1 cellular context compared by ENCODE assay signal in the genomic region with DNA sequence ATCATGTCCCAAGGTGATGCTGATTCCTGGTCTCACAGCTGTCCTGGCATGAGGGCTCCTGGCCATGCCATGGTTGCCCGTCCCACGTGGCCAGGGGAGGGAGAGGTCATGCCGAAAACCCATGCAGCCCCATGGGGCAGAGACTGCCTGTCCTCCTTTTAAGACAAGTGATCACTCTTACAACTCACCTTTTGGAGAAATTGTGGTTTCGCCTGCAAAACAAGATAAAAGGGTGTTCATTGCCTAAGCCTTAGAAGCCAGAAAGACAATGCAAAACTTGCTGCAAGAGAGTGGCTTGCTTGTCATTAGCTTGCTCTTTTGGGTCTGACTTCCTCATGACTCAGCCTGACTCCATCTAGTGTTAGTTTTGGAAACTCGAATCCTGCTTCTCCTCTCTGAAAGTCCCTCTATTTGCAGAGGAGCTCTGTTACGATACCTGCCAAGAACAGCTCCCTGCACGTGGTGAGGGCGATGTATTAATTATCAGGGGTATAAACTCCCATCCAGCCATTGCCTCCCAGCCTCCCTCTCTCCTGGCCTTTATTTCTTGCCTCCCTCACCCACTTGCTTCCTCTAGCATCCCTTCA.
TF ChIP-seq lines count a peak whose summit lies in the region.

No MANE protein-coding gene starts in this region.

TF ChIP-seq in K562, 482 proteins besides CTCF, POLR2A, EP300 and RAD21 (continued from another document and continues in another):
- TF ChIP-seq, protein P1, sequence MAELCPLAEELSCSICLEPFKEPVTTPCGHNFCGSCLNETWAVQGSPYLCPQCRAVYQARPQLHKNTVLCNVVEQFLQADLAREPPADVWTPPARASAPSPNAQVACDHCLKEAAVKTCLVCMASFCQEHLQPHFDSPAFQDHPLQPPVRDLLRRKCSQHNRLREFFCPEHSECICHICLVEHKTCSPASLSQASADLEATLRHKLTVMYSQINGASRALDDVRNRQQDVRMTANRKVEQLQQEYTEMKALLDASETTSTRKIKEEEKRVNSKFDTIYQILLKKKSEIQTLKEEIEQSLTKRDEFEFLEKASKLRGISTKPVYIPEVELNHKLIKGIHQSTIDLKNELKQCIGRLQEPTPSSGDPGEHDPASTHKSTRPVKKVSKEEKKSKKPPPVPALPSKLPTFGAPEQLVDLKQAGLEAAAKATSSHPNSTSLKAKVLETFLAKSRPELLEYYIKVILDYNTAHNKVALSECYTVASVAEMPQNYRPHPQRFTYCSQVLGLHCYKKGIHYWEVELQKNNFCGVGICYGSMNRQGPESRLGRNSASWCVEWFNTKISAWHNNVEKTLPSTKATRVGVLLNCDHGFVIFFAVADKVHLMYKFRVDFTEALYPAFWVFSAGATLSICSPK (IDR thresholded peaks at IDR 0.05; ENCODE audit: borderline replicate concordance): no peak
- TF ChIP-seq, protein P2, sequence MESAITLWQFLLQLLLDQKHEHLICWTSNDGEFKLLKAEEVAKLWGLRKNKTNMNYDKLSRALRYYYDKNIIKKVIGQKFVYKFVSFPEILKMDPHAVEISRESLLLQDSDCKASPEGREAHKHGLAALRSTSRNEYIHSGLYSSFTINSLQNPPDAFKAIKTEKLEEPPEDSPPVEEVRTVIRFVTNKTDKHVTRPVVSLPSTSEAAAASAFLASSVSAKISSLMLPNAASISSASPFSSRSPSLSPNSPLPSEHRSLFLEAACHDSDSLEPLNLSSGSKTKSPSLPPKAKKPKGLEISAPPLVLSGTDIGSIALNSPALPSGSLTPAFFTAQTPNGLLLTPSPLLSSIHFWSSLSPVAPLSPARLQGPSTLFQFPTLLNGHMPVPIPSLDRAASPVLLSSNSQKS (CRISPR knock-in tag; IDR thresholded peaks at IDR 0.05): no peak
- TF ChIP-seq NCOR1 (IDR thresholded peaks at IDR 0.05): peak; percentile 58
- TF ChIP-seq TCF7L2 (IDR thresholded peaks at IDR 0.05; ENCODE audit: low read depth, low read length): no peak
- TF ChIP-seq KHSRP (IDR thresholded peaks at IDR 0.05): no peak
- TF ChIP-seq, protein P3, sequence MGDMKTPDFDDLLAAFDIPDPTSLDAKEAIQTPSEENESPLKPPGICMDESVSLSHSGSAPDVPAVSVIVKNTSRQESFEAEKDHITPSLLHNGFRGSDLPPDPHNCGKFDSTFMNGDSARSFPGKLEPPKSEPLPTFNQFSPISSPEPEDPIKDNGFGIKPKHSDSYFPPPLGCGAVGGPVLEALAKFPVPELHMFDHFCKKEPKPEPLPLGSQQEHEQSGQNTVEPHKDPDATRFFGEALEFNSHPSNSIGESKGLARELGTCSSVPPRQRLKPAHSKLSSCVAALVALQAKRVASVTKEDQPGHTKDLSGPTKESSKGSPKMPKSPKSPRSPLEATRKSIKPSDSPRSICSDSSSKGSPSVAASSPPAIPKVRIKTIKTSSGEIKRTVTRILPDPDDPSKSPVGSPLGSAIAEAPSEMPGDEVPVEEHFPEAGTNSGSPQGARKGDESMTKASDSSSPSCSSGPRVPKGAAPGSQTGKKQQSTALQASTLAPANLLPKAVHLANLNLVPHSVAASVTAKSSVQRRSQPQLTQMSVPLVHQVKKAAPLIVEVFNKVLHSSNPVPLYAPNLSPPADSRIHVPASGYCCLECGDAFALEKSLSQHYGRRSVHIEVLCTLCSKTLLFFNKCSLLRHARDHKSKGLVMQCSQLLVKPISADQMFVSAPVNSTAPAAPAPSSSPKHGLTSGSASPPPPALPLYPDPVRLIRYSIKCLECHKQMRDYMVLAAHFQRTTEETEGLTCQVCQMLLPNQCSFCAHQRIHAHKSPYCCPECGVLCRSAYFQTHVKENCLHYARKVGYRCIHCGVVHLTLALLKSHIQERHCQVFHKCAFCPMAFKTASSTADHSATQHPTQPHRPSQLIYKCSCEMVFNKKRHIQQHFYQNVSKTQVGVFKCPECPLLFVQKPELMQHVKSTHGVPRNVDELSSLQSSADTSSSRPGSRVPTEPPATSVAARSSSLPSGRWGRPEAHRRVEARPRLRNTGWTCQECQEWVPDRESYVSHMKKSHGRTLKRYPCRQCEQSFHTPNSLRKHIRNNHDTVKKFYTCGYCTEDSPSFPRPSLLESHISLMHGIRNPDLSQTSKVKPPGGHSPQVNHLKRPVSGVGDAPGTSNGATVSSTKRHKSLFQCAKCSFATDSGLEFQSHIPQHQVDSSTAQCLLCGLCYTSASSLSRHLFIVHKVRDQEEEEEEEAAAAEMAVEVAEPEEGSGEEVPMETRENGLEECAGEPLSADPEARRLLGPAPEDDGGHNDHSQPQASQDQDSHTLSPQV (IDR thresholded peaks at IDR 0.05): peak; percentile 92
- TF ChIP-seq PURB (CRISPR knock-in tag; IDR thresholded peaks at IDR 0.05; ENCODE audit: low read depth): no peak
- TF ChIP-seq GTF2E2 (tag; IDR thresholded peaks at IDR 0.05): no peak
- TF ChIP-seq ZNF408 (CRISPR knock-in tag; IDR thresholded peaks at IDR 0.05; ENCODE audit: low read depth): no peak
- TF ChIP-seq, protein P4, sequence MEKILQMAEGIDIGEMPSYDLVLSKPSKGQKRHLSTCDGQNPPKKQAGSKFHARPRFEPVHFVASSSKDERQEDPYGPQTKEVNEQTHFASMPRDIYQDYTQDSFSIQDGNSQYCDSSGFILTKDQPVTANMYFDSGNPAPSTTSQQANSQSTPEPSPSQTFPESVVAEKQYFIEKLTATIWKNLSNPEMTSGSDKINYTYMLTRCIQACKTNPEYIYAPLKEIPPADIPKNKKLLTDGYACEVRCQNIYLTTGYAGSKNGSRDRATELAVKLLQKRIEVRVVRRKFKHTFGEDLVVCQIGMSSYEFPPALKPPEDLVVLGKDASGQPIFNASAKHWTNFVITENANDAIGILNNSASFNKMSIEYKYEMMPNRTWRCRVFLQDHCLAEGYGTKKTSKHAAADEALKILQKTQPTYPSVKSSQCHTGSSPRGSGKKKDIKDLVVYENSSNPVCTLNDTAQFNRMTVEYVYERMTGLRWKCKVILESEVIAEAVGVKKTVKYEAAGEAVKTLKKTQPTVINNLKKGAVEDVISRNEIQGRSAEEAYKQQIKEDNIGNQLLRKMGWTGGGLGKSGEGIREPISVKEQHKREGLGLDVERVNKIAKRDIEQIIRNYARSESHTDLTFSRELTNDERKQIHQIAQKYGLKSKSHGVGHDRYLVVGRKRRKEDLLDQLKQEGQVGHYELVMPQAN (IDR thresholded peaks at IDR 0.05; ENCODE audit: borderline replicate concordance): no peak; the same call in 1 of the 2 replicates
- TF ChIP-seq SIX5 (IDR thresholded peaks at IDR 0.05; ENCODE audit: borderline replicate concordance in 1 of 2, insufficient read depth in 1 of 2, low read depth in 1 of 2, low read length in 2 of 2): no peak
- TF ChIP-seq ESRRA (IDR thresholded peaks at IDR 0.05; ENCODE audit: borderline replicate concordance, low read depth): peak; percentile 93; the same call in 1 of the 2 replicates
- TF ChIP-seq ZNF3 (CRISPR knock-in tag; IDR thresholded peaks at IDR 0.05): no peak
- TF ChIP-seq, protein P5, sequence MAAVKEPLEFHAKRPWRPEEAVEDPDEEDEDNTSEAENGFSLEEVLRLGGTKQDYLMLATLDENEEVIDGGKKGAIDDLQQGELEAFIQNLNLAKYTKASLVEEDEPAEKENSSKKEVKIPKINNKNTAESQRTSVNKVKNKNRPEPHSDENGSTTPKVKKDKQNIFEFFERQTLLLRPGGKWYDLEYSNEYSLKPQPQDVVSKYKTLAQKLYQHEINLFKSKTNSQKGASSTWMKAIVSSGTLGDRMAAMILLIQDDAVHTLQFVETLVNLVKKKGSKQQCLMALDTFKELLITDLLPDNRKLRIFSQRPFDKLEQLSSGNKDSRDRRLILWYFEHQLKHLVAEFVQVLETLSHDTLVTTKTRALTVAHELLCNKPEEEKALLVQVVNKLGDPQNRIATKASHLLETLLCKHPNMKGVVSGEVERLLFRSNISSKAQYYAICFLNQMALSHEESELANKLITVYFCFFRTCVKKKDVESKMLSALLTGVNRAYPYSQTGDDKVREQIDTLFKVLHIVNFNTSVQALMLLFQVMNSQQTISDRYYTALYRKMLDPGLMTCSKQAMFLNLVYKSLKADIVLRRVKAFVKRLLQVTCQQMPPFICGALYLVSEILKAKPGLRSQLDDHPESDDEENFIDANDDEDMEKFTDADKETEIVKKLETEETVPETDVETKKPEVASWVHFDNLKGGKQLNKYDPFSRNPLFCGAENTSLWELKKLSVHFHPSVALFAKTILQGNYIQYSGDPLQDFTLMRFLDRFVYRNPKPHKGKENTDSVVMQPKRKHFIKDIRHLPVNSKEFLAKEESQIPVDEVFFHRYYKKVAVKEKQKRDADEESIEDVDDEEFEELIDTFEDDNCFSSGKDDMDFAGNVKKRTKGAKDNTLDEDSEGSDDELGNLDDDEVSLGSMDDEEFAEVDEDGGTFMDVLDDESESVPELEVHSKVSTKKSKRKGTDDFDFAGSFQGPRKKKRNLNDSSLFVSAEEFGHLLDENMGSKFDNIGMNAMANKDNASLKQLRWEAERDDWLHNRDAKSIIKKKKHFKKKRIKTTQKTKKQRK (IDR thresholded peaks at IDR 0.05; ENCODE audit: borderline replicate concordance, low read depth, low read length): no peak
- no peak for TF ChIP-seq PHF20 (IDR thresholded peaks at IDR 0.05; ENCODE audit: partially characterized antibody)
- no peak for TF ChIP-seq FOXJ3 (CRISPR knock-in tag; IDR thresholded peaks at IDR 0.05)
- no peak for TF ChIP-seq MCM5 (IDR thresholded peaks at IDR 0.05; ENCODE audit: low read depth)
- peak; percentile 67 for TF ChIP-seq RNF2 (IDR thresholded peaks at IDR 0.05)
- TF ChIP-seq, protein P6, sequence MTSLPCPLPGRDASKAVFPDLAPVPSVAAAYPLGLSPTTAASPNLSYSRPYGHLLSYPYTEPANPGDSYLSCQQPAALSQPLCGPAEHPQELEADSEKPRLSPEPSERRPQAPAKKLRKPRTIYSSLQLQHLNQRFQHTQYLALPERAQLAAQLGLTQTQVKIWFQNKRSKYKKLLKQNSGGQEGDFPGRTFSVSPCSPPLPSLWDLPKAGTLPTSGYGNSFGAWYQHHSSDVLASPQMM (CRISPR knock-in tag; IDR thresholded peaks at IDR 0.05): no peak
- TF ChIP-seq, protein P7, sequence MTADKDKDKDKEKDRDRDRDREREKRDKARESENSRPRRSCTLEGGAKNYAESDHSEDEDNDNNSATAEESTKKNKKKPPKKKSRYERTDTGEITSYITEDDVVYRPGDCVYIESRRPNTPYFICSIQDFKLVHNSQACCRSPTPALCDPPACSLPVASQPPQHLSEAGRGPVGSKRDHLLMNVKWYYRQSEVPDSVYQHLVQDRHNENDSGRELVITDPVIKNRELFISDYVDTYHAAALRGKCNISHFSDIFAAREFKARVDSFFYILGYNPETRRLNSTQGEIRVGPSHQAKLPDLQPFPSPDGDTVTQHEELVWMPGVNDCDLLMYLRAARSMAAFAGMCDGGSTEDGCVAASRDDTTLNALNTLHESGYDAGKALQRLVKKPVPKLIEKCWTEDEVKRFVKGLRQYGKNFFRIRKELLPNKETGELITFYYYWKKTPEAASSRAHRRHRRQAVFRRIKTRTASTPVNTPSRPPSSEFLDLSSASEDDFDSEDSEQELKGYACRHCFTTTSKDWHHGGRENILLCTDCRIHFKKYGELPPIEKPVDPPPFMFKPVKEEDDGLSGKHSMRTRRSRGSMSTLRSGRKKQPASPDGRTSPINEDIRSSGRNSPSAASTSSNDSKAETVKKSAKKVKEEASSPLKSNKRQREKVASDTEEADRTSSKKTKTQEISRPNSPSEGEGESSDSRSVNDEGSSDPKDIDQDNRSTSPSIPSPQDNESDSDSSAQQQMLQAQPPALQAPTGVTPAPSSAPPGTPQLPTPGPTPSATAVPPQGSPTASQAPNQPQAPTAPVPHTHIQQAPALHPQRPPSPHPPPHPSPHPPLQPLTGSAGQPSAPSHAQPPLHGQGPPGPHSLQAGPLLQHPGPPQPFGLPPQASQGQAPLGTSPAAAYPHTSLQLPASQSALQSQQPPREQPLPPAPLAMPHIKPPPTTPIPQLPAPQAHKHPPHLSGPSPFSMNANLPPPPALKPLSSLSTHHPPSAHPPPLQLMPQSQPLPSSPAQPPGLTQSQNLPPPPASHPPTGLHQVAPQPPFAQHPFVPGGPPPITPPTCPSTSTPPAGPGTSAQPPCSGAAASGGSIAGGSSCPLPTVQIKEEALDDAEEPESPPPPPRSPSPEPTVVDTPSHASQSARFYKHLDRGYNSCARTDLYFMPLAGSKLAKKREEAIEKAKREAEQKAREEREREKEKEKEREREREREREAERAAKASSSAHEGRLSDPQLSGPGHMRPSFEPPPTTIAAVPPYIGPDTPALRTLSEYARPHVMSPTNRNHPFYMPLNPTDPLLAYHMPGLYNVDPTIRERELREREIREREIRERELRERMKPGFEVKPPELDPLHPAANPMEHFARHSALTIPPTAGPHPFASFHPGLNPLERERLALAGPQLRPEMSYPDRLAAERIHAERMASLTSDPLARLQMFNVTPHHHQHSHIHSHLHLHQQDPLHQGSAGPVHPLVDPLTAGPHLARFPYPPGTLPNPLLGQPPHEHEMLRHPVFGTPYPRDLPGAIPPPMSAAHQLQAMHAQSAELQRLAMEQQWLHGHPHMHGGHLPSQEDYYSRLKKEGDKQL (CRISPR knock-in tag; IDR thresholded peaks at IDR 0.05; ENCODE audit: borderline replicate concordance): no peak
- peak; percentile 92 for TF ChIP-seq FOSL1 (tag; conservative IDR thresholded peaks at IDR 0.05)
- TF ChIP-seq, protein P8, sequence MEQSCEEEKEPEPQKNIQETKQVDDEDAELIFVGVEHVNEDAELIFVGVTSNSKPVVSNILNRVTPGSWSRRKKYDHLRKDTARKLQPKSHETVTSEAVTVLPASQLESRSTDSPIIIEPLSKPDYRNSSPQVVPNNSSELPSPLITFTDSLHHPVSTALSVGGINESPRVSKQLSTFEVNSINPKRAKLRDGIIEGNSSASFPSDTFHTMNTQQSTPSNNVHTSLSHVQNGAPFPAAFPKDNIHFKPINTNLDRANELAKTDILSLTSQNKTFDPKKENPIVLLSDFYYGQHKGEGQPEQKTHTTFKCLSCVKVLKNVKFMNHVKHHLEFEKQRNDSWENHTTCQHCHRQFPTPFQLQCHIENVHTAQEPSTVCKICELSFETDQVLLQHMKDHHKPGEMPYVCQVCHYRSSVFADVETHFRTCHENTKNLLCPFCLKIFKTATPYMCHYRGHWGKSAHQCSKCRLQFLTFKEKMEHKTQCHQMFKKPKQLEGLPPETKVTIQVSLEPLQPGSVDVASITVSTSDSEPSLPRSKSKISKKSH (CRISPR knock-in tag; IDR thresholded peaks at IDR 0.05): no peak
- peak; percentile 25; the same call in 1 of the 2 replicates for TF ChIP-seq SP1 (CRISPR knock-in tag; IDR thresholded peaks at IDR 0.05)
- no peak for TF ChIP-seq ZBTB1 (CRISPR knock-in tag; IDR thresholded peaks at IDR 0.05; ENCODE audit: borderline replicate concordance, low read depth)
- peak; percentile 76; the same call in 1 of the 2 replicates for TF ChIP-seq HNRNPL (IDR thresholded peaks at IDR 0.05; ENCODE audit: low read depth, low read length)
- TF ChIP-seq ZNF143 (CRISPR knock-in tag; IDR thresholded peaks at IDR 0.05): no peak
- TF ChIP-seq, protein P9, sequence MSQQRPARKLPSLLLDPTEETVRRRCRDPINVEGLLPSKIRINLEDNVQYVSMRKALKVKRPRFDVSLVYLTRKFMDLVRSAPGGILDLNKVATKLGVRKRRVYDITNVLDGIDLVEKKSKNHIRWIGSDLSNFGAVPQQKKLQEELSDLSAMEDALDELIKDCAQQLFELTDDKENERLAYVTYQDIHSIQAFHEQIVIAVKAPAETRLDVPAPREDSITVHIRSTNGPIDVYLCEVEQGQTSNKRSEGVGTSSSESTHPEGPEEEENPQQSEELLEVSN (IDR thresholded peaks at IDR 0.05; ENCODE audit: borderline replicate concordance in 1 of 2, extremely low read depth in 1 of 2, insufficient read depth in 1 of 2, insufficient read length in 1 of 2, low read depth in 1 of 2, low read length in 1 of 2, poor library complexity in 1 of 2, severe bottlenecking in 1 of 2): peak; percentile 56 to 63
- no peak for TF ChIP-seq SRSF3 (IDR thresholded peaks at IDR 0.05; ENCODE audit: insufficient read depth, low read length)
- TF ChIP-seq MAZ (CRISPR knock-in tag; conservative IDR thresholded peaks at IDR 0.05 in 1 of 2, IDR thresholded peaks at IDR 0.05 in 1 of 2): peak; percentile 13 to 67; a peak in 2 of 4 replicates
- TF ChIP-seq NELFE (IDR thresholded peaks at IDR 0.05; ENCODE audit: insufficient read depth, insufficient read length): no peak
